In the genomic region with DNA sequence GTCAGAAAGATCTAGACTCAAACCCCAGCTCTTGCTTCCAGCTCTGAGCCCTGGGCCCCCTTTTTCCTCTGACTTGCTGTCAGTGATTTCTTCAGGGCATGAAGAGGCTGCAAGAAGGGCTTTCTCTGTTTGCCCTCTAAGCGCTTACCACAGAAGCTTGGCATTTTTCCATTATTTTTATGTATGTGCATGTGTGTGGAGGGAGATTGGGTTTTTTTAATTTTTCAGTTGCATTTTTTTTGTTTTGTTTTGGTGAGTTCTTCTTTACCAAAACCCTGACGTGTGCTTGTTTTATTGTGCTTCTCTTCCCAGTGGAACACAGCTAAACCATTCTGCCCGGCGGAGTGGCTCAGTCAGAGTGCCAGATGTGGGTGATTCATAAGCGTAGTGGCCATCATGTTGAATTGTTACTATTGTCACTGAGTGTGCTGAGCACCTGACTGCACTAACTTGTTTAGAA, we compare ENCODE assay signal across 14 cellular contexts.
A peak's percentile ranks its signal among the peaks of the same experiment; 100 is the strongest.
DNase-seq lines count a peak whose midpoint lies in the region; ATAC-seq and TF ChIP-seq lines count a peak whose summit lies in the region.
"Had no signal": no experiment of that assay in that cellular context is flagged by ENCODE, and none has a peak within 500 bp of the region (broad histone marks: within the 10 kb centered on the region; RNA-seq: fewer than 3 reads in every experiment).

No MANE protein-coding gene starts in this region.

- peak overlapping the region; percentile 78 for H3K27ac ChIP-seq in right atrium auricular region
- no peak overlapping the region for H3K27ac ChIP-seq in left ventricle myocardium inferior (replicated peaks)

- in situ Hi-C loops in astrocyte of the cerebellum (cut with HindIII; ENCODE audit: low sequenced_read_pairs) (no loop called here), KBM-7 (cut with MboI; ENCODE audit: low pct_unique_long_range_greater_than_20kb, low sequenced_read_pairs) (no loop called here)

- DNase-seq in right atrium auricular region (ENCODE audit: low spot score) (no peak), left ventricle myocardium inferior (no peak), astrocyte of the cerebellum (ENCODE audit: low read depth) (peak; percentile 41), iris pigment epithelial cell (ENCODE audit: low read depth) (peak; percentile 22), NCI-H1694 (lab: John Stamatoyannopoulos, UW) (no peak), NCI-H1694 treated with DMSO at 0.1 percent for 48 hours (lab: John Stamatoyannopoulos, UW) (no peak), KBM-7 (no peak)
- DNase-seq: activated CD4-positive, alpha-beta T cell treated with anti-CD3 and anti-CD28 coated beads, Interleukin-2, amount 50 U/mL, for 48 hours; islet precursor cell; Kasumi-1; stimulated activated naive B cell treated with anti-CD40 and anti-IgM and Interleukin-4, amounts not matched to agents 10 μg/mL and 1 μg/mL and 100 μg/mL, for 72 hours; T-cell had no signal

- H3K36me3 ChIP-seq in right atrium auricular region (no peaks in the 10 kb centered on the region), left ventricle myocardium inferior (no peaks in the 10 kb centered on the region)

- intact Hi-C loops in left ventricle myocardium inferior (cut with micrococcal nuclease) = no loop called here

- no peaks in the 10 kb centered on the region for H3K9me3 ChIP-seq in right atrium auricular region
- no peaks in the 10 kb centered on the region for H3K9me3 ChIP-seq in left ventricle myocardium inferior (replicated peaks)

- no peak for ATAC-seq in GM18520 (IDR thresholded peaks at IDR 0.05; ENCODE audit: unreplicated experiment)
- ATAC-seq: natural killer cell treated with Interleukin-12 subunit alpha and Interleukin-12 subunit beta and Interleukin-15 and Interleukin-18, amount 100 ng/mL, for 72 hours; T-cell had no signal

- TF ChIP-seq CTCF in right atrium auricular region (IDR thresholded peaks at IDR 0.05) (no peak), left ventricle myocardium inferior (IDR thresholded peaks at IDR 0.05; ENCODE audit: borderline replicate concordance) (no peak), astrocyte of the cerebellum (IDR thresholded peaks at IDR 0.05; ENCODE audit: low read depth, low read length, missing control alignments) (no peak)

- H3K4me1 ChIP-seq in right atrium auricular region (peaks cover 0 to 52% of the 10 kb centered on the region in 2 donors), left ventricle myocardium inferior (peaks cover 22% of the 10 kb centered on the region)

- H3K27me3 ChIP-seq in right atrium auricular region (no peaks in the 10 kb centered on the region), left ventricle myocardium inferior (ENCODE audit: low read depth) (no peaks in the 10 kb centered on the region)

- H3K4me3 ChIP-seq in right atrium auricular region = no peak overlapping the region
- no peak overlapping the region for H3K4me3 ChIP-seq in left ventricle myocardium inferior
- no peak overlapping the region for H3K4me3 ChIP-seq in astrocyte of the cerebellum (ENCODE audit: low read depth, low read length)

Comparison
In these comparisons a context has a peak if more than half of its experiments do, and no peak if none do; other contexts are left out.
1. DNase-seq: peak in astrocyte of the cerebellum (single experiment) and iris pigment epithelial cell (single experiment); none in right atrium auricular region (single experiment), left ventricle myocardium inferior (single experiment), NCI-H1694 (single experiment), NCI-H1694 treated with DMSO at 0.1 percent for 48 hours (single experiment) and KBM-7 (single experiment).